18 cellular contexts compared by ENCODE assay signal in the genomic region with DNA sequence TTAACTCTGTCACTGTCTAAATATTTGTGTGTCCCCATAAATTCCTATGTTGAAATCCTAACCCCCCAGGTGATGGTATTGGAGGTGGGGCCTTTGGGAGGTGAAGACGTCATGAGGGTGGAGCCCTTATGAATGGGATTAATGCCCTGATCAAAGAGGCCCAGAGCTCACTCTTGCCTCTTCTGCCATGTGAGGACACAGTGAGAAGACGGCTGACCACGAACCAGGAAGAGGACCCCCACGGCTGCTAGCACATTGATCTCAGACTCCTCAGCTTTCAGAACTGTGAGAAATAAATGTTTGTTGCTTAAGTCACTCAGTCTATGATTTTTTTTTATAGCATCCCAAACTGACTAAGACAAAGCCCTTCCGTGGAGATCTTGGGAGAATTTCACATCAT.
"Had no signal": no experiment of that assay in that cellular context is flagged by ENCODE, and none has a peak within 500 bp of the region (broad histone marks: within the 10 kb centered on the region; RNA-seq: fewer than 3 reads in every experiment).

No MANE protein-coding gene starts in this region.

- H3K36me3 ChIP-seq: spleen, tibial nerve, upper lobe of right lung had no signal

- H3K4me3 ChIP-seq: lung, spleen, testis, tibial nerve, upper lobe of right lung had no signal

- H3K9me3 ChIP-seq: spleen, testis, tibial nerve, upper lobe of right lung had no signal

- H3K4me1 ChIP-seq: foreskin keratinocyte, testis, upper lobe of right lung had no signal

- DNase-seq: effector memory CD8-positive, alpha-beta T cell; foreskin keratinocyte; immature natural killer cell; kidney; left cardiac atrium; left ventricle myocardium superior; naive thymus-derived CD4-positive, alpha-beta T cell; spleen; stimulated activated CD4-positive, alpha-beta T cell treated with anti-CD3 and anti-CD28 coated beads, Interleukin-15, amount 100 ng/mL, for 24 hours; stimulated activated CD4-positive, alpha-beta T cell treated with anti-CD3 and anti-CD28 coated beads, Interleukin-1b, Interleukin-23, amount 100 ng/mL, for 48 hours; stimulated activated CD4-positive, alpha-beta T cell treated with anti-CD3 and anti-CD28 coated beads, Interleukin-4, amount 100 ng/mL, for 24 hours; stimulated activated naive CD8-positive, alpha-beta T cell treated with anti-CD3 and anti-CD28 coated beads, Interleukin-15, amount 100 ng/mL, for 72 hours; testis; upper lobe of right lung had no signal

- H3K27me3 ChIP-seq: spleen, testis, tibial nerve, upper lobe of right lung had no signal

- ATAC-seq: effector memory CD8-positive, alpha-beta T cell; foreskin keratinocyte; left cardiac atrium; left ventricle myocardium superior; naive thymus-derived CD4-positive, alpha-beta T cell; sciatic nerve; stimulated activated memory B cell treated with anti-CD40 and anti-IgM and Interleukin-4, amounts not matched to agents 10 μg/mL and 1 μg/mL and 100 μg/mL, for 72 hours; stimulated activated naive CD8-positive, alpha-beta T cell treated with anti-CD3 and anti-CD28 coated beads, Interleukin-15, amount 100 ng/mL, for 72 hours; upper lobe of right lung had no signal

- H3K27ac ChIP-seq: foreskin keratinocyte, spleen, testis, tibial nerve, upper lobe of right lung had no signal
